In genomic region chr5:76402251-76402879, GRCh38 we compare ENCODE assay signal across 1 cellular context.
TF ChIP-seq lines count a peak whose summit lies in the region.

No MANE protein-coding gene starts in this region.

TF ChIP-seq in K562, 482 proteins besides CTCF, POLR2A, EP300 and RAD21 (continued from another document and continues in another):
- TF ChIP-seq CREM (IDR thresholded peaks at IDR 0.05; ENCODE audit: low read depth) (peak; percentile 30), CBX8 (IDR thresholded peaks at IDR 0.05; ENCODE audit: borderline replicate concordance, extremely low read depth, low read depth, low read length, poor library complexity, severe bottlenecking) (no peak), KDM1A (IDR thresholded peaks at IDR 0.05) (peak; percentile 69 to 82), VEZF1 (CRISPR knock-in tag; IDR thresholded peaks at IDR 0.05) (peak; percentile 75), PHB (CRISPR knock-in tag; IDR thresholded peaks at IDR 0.05) (no peak), THRA (IDR thresholded peaks at IDR 0.05) (no peak), L3MBTL2 (IDR thresholded peaks at IDR 0.05) (peak; percentile 56), SAP30 (IDR thresholded peaks at IDR 0.05; ENCODE audit: borderline replicate concordance, insufficient read depth, low read depth, low read length, poor library complexity, severe bottlenecking) (no peak), HMGN3 (IDR thresholded peaks at IDR 0.05; ENCODE audit: borderline replicate concordance, extremely low read depth, insufficient read length, low read depth, low read length) (no peak), MLLT1 (IDR thresholded peaks at IDR 0.05) (no peak), ATF2 (CRISPR knock-in tag; IDR thresholded peaks at IDR 0.05) (no peak), RFX5 (IDR thresholded peaks at IDR 0.05; ENCODE audit: low read depth, low read length) (no peak), PRDM10 (IDR thresholded peaks at IDR 0.05; ENCODE audit: partially characterized antibody) (no peak), ETV5 (CRISPR knock-in tag; IDR thresholded peaks at IDR 0.05; ENCODE audit: low read depth) (no peak), DNMT1 (IDR thresholded peaks at IDR 0.05) (no peak), ZNF551 (CRISPR knock-in tag; IDR thresholded peaks at IDR 0.05) (no peak), ZBTB2 (IDR thresholded peaks at IDR 0.05) (no peak; the same call in 1 of the 2 replicates), ZNF354B (CRISPR knock-in tag; IDR thresholded peaks at IDR 0.05) (no peak), TRIM24 (IDR thresholded peaks at IDR 0.05) (no peak), HMG20A (CRISPR knock-in tag; conservative IDR thresholded peaks at IDR 0.05) (no peak), RFX7 (CRISPR knock-in tag; IDR thresholded peaks at IDR 0.05) (no peak), ZBTB33 (CRISPR knock-in tag; IDR thresholded peaks at IDR 0.05) (no peak), JUND (IDR thresholded peaks at IDR 0.05; ENCODE audit: borderline replicate concordance, low read depth, low read length) (no peak; the same call in 1 of the 2 replicates), JUND (tag; IDR thresholded peaks at IDR 0.05; ENCODE audit: borderline replicate concordance, low read depth, low read length) (no peak), HMGXB4 (CRISPR knock-in tag; IDR thresholded peaks at IDR 0.05) (no peak), EP400 (IDR thresholded peaks at IDR 0.05) (peak; percentile 41; the same call in 1 of the 2 replicates), ZNF124 (CRISPR knock-in tag; IDR thresholded peaks at IDR 0.05) (no peak), ZNF511 (CRISPR knock-in tag; IDR thresholded peaks at IDR 0.05) (no peak; the same call in 1 of the 2 replicates), NEUROD1 (IDR thresholded peaks at IDR 0.05; ENCODE audit: borderline replicate concordance, low read depth, low read length, partially characterized antibody) (no peak), ZNF395 (CRISPR knock-in tag; IDR thresholded peaks at IDR 0.05) (peak; percentile 49; the same call in 1 of the 2 replicates), ERF (CRISPR knock-in tag; IDR thresholded peaks at IDR 0.05) (no peak), REST (CRISPR knock-in tag; IDR thresholded peaks at IDR 0.05; ENCODE audit: low read depth) (no peak), ZNF699 (CRISPR knock-in tag; IDR thresholded peaks at IDR 0.05; ENCODE audit: insufficient replicate concordance) (no peak), HINFP (tag; conservative IDR thresholded peaks at IDR 0.05; ENCODE audit: low read depth) (no peak)
